ENCODE assay signal across 7 cellular contexts in genomic region chr2:85600951-85601770, GRCh38. TPM values are rescaled to one million over a fixed set of nuclear protein-coding genes. Genes with fewer than 3 reads are reported as not detected.
DNase-seq lines count a peak whose midpoint lies in the region; ATAC-seq lines count a peak whose summit lies in the region.

No MANE protein-coding gene starts in this region.

- H3K27ac ChIP-seq in HUES6 (ENCODE audit: low read depth, low read length) = no peak overlapping the region

- H3K4me1 Mint-ChIP-seq in immature natural killer cell = peaks cover 34 to 48% of the 10 kb centered on the region in 2 donors
- peaks cover 53% of the 10 kb centered on the region for H3K4me1 Mint-ChIP-seq in stimulated activated effector memory CD8-positive, alpha-beta T cell treated with anti-CD3 and anti-CD28 coated beads, Interleukin-12 subunit alpha, Interleukin-12 subunit beta, amount 100 ng/mL, for 72 hours

- H3K36me3 ChIP-seq in HUES6 (ENCODE audit: control insufficient read depth, insufficient read depth, low read length) = peaks cover 40% of the 10 kb centered on the region
- H3K36me3 ChIP-seq in adipocyte (ENCODE audit: control insufficient read depth, insufficient read depth, low read length, severe bottlenecking) = peaks cover 38% of the 10 kb centered on the region

- H3K36me3 Mint-ChIP-seq in immature natural killer cell = no peaks in the 10 kb centered on the region
- H3K36me3 Mint-ChIP-seq in stimulated activated effector memory CD8-positive, alpha-beta T cell treated with anti-CD3 and anti-CD28 coated beads, Interleukin-12 subunit alpha, Interleukin-12 subunit beta, amount 100 ng/mL, for 72 hours = peaks cover 55% of the 10 kb centered on the region

- H3K4me3 Mint-ChIP-seq in immature natural killer cell = peak overlapping the region; percentile 80 to 87 (median 85)
- peak overlapping the region; percentile 86 for H3K4me3 Mint-ChIP-seq in stimulated activated effector memory CD8-positive, alpha-beta T cell treated with anti-CD3 and anti-CD28 coated beads, Interleukin-12 subunit alpha, Interleukin-12 subunit beta, amount 100 ng/mL, for 72 hours

- no peaks in the 10 kb centered on the region for H3K9me3 ChIP-seq in HUES6 (ENCODE audit: control insufficient read depth, insufficient read depth, low read depth, low read length)
- no peaks in the 10 kb centered on the region for H3K9me3 ChIP-seq in adipocyte (ENCODE audit: control insufficient read depth, low read length)

- DNase-seq in adipocyte (ENCODE audit: low read depth) (no peak), immature natural killer cell (no peak), CD1c-positive myeloid dendritic cell (ENCODE audit: extremely low spot score) (no peak), NCI-H1436 (lab: John Stamatoyannopoulos, UW) (no peak), GM19238 (ENCODE audit: insufficient read length, low spot score) (no peak)
- no peak for DNase-seq in stimulated activated effector memory CD8-positive, alpha-beta T cell treated with anti-CD3 and anti-CD28 coated beads, Interleukin-12 subunit alpha, Interleukin-12 subunit beta, amount 100 ng/mL, for 72 hours (ENCODE audit: low spot score in 2 of 2)

- ATAC-seq in stimulated activated effector memory CD8-positive, alpha-beta T cell treated with anti-CD3 and anti-CD28 coated beads, Interleukin-12 subunit alpha, Interleukin-12 subunit beta, amount 100 ng/mL, for 72 hours = no peak

- H3K27me3 ChIP-seq in HUES6 (ENCODE audit: control insufficient read depth, insufficient read depth, low read length) (no peaks in the 10 kb centered on the region), adipocyte (replicated peaks; ENCODE audit: control insufficient read depth, insufficient read depth, low read length) (no peaks in the 10 kb centered on the region)

- no peak overlapping the region for H3K9ac ChIP-seq in HUES6 (ENCODE audit: low read length)
- H3K9ac ChIP-seq in adipocyte (ENCODE audit: low read length) = peak overlapping the region; percentile 88

- H3K27me3 Mint-ChIP-seq in immature natural killer cell (ENCODE audit: low read depth in 3 of 3) = peaks cover 0 to 6% (median 5%) of the 10 kb centered on the region in 3 donors

- no peaks in the 10 kb centered on the region for H3K9me3 Mint-ChIP-seq in immature natural killer cell
- H3K9me3 Mint-ChIP-seq in stimulated activated effector memory CD8-positive, alpha-beta T cell treated with anti-CD3 and anti-CD28 coated beads, Interleukin-12 subunit alpha, Interleukin-12 subunit beta, amount 100 ng/mL, for 72 hours = no peaks in the 10 kb centered on the region

- peaks cover 8% of the 10 kb centered on the region for H3K4me1 ChIP-seq in HUES6 (ENCODE audit: control insufficient read depth, insufficient read depth, low read length)
- H3K4me1 ChIP-seq in adipocyte (ENCODE audit: control insufficient read depth, insufficient read depth, low read length) = peaks cover 42% of the 10 kb centered on the region

- H3K4me3 ChIP-seq in HUES6 (ENCODE audit: low read depth, low read length) = peak overlapping the region; percentile 94
- H3K4me3 ChIP-seq in adipocyte (ENCODE audit: low read length) = peak overlapping the region; percentile 89

- peak overlapping the region; percentile 31 to 87 (median 64) for H3K27ac Mint-ChIP-seq in immature natural killer cell
- peak overlapping the region; percentile 76 for H3K27ac Mint-ChIP-seq in stimulated activated effector memory CD8-positive, alpha-beta T cell treated with anti-CD3 and anti-CD28 coated beads, Interleukin-12 subunit alpha, Interleukin-12 subunit beta, amount 100 ng/mL, for 72 hours

RNA-seq across cellular contexts. Expression of gene TMEM150A, which starts 1.3 kb away (rescaled TPM):
- 10 to 100 TPM; 12.0 to 27.8 (median 14.8) TPM for polyA plus RNA-seq in immature natural killer cell

RNA-seq across cellular contexts. Expression of gene RNF181, which starts 5.6 kb away (rescaled TPM):
- polyA plus RNA-seq in immature natural killer cell = 100 to 1,000 TPM; 224 to 326 (median 256) TPM

RNA-seq across cellular contexts. Expression of gene C2orf68, which starts 10.7 kb away (rescaled TPM):
- 10 to 100 TPM; 11.5 to 27.9 (median 25.1) TPM for polyA plus RNA-seq in immature natural killer cell

RNA-seq across cellular contexts. Expression of gene USP39, which starts 14.8 kb away (rescaled TPM):
- 10 to 100 TPM; 65.5 to 93.8 (median 68.2) TPM for polyA plus RNA-seq in immature natural killer cell

RNA-seq across cellular contexts. Expression of gene VAMP5, which starts 16.9 kb away (rescaled TPM):
- polyA plus RNA-seq in immature natural killer cell = 100 to 1,000 TPM; 154 to 219 (median 201) TPM
